8 cellular contexts compared by ENCODE assay signal in the genomic region with DNA sequence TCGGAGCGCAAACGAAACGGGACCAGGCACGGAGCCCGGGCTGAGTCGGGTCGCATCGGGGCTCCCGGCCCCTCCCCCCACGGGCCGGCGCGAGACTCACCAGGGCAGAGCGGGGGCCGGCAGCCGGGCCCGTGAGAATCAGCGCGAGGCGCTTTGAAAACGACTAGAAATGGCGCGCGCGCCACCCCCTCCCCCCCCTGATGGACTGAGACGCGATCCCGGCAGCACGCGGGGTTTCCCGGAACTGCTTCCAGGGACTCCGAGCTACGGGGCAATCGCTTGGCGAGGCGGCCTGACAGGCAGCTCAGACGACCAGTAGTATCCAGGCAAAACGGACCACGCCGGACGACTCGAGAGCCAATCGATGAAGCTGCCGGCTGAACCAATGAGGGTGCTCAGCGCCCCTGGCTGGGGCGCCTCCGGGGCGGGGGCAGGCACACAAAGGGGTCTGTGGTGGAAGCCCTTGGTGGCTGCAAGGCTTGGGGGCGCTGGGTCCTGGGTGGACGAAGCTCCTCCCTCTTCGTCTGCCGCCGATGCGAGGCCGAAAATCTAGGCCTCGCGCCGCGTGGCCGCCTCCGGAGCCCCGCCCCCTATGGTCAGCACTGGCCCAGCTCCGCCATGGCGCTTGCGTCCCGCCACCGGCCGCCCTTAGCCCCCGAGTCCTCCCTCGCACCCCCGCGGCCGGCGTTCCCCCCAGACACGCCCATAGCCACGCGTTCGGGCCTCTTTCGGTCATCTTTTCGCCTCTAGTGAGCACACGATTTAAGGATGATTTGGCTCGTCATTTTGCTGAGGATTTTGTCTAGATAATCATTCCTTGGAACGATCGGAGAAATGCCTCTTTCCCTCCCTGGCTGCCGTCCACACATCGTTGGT. TPM values are rescaled to one million over a fixed set of nuclear protein-coding genes. Genes with fewer than 3 reads are reported as not detected.
A peak's percentile ranks its signal among the peaks of the same experiment; 100 is the strongest.
DNase-seq lines count a peak whose midpoint lies in the region; FAIRE-seq and TF ChIP-seq lines count a peak whose summit lies in the region.

HNRNPR (minus strand) TSS at position 174 of the 876 bp plus-strand sequence. CDS start 3,276 bp downstream, outside the sequence.

- peaks cover 32% of the 10 kb centered on the region for H3K4me1 Mint-ChIP-seq in activated naive CD4-positive, alpha-beta T cell treated with anti-CD3 and anti-CD28 coated beads for 36 hours (ENCODE audit: low read depth)

- peak within 1 kb of the TSS; percentile 76 for H3K4me2 ChIP-seq in neuronal stem cell (ENCODE audit: insufficient read depth, low read length, poor library complexity, severe bottlenecking)

- intact Hi-C loops in activated naive CD4-positive, alpha-beta T cell treated with anti-CD3 and anti-CD28 coated beads for 36 hours (cut with micrococcal nuclease): loop anchor here (1.0 to 5.0 kb wide), 6 partner anchors 24 to 615 kb away; partner anchors contain the start of genes E2F2, PNRC2 and RPL11

- peak; percentile 28 for FAIRE-seq in frontal cortex (lab: Jason Lieb, UNC)

- peak within 1 kb of the TSS; percentile 71 for H2AFZ ChIP-seq in neuronal stem cell (ENCODE audit: low read length)

- CTCF ChIA-PET in activated naive CD4-positive, alpha-beta T cell treated with anti-CD3 and anti-CD28 coated beads for 36 hours (lab: Charles Lee): interaction anchor here (0.6 to 1.1 kb wide), 3 partner anchors 21 to 81 kb away, joined by 3 to 6 read pairs (median 5); no protein-coding TSS in a partner anchor

- H2BK120ac ChIP-seq in neuronal stem cell (ENCODE audit: low read depth, low read length): peak within 1 kb of the TSS; percentile 89

- H3K18ac ChIP-seq in neuronal stem cell (ENCODE audit: low read length): peak within 1 kb of the TSS; percentile 99

- peaks cover 0 to 4% of the 10 kb centered on the region in 2 donors for H3K9me3 ChIP-seq in neuronal stem cell (replicated peaks in 1 of 2; ENCODE audit: control insufficient read depth in 2 of 2, insufficient read depth in 1 of 2, low read depth in 1 of 2, low read length in 2 of 2)

- H3K9me3 Mint-ChIP-seq in activated naive CD4-positive, alpha-beta T cell treated with anti-CD3 and anti-CD28 coated beads for 36 hours: no peaks in the 10 kb centered on the region

- peaks cover 2 to 11% of the 10 kb centered on the region in 2 donors for H3K4me1 ChIP-seq in neuronal stem cell (ENCODE audit: control insufficient read depth in 2 of 2, insufficient read depth in 1 of 2, low read depth in 1 of 2, low read length in 2 of 2)

- peak within 1 kb of the TSS; percentile 97 for H3K27ac ChIP-seq in neuronal stem cell (replicated peaks; ENCODE audit: low read length)

- H2AK5ac ChIP-seq in neuronal stem cell (ENCODE audit: low read depth, low read length): peak within 1 kb of the TSS; percentile 98

- H3K79me1 ChIP-seq in neuronal stem cell (ENCODE audit: low read depth, low read length): no peaks in the 10 kb centered on the region

- WGBS in neuronal stem cell (ENCODE audit: extremely low coverage in 2 of 2, insufficient read length in 2 of 2, insufficient replicate concordance in 1 of 2), 2 donors: no CpG with 5 or more reads among the region's 87 CpGs

- H3K14ac ChIP-seq in neuronal stem cell (ENCODE audit: low read length): peak within 1 kb of the TSS; percentile 31

- H3K27ac Mint-ChIP-seq in activated naive CD4-positive, alpha-beta T cell treated with anti-CD3 and anti-CD28 coated beads for 36 hours: peak within 1 kb of the TSS; percentile 93

- H3K9ac ChIP-seq in neuronal stem cell (ENCODE audit: low read depth, low read length, poor library complexity): peak within 1 kb of the TSS; percentile 87

- no peaks in the 10 kb centered on the region for H3K27me3 ChIP-seq in neuronal stem cell (ENCODE audit: control insufficient read depth in 3 of 3, insufficient read depth in 3 of 3, low read depth in 1 of 3, low read length in 3 of 3)

- peak within 1 kb of the TSS; percentile 81 for H3K4ac ChIP-seq in neuronal stem cell (ENCODE audit: low read length)

- no peak within 1 kb of the TSS for H2BK12ac ChIP-seq in neuronal stem cell (ENCODE audit: low read length)

- H3K4me3 ChIP-seq in HFF-Myc (replicated peaks; ENCODE audit: low read depth, low read length) (peak within 1 kb of the TSS; percentile 83), neuronal stem cell (ENCODE audit: low read length in 2 of 2) (peak within 1 kb of the TSS; percentile 93 to 100)

- no peak within 1 kb of the TSS for H4K8ac ChIP-seq in neuronal stem cell (ENCODE audit: low read depth, low read length)

- TF ChIP-seq CTCF in HFF-Myc (IDR thresholded peaks at IDR 0.05; ENCODE audit: low read depth, low read length, missing control alignments) (no peak), subcutaneous adipose tissue (IDR thresholded peaks at IDR 0.05; ENCODE audit: low read depth) (no peak)

- H2BK5ac ChIP-seq in neuronal stem cell (ENCODE audit: low read length): peak within 1 kb of the TSS; percentile 97

- H3K36me3 Mint-ChIP-seq in activated naive CD4-positive, alpha-beta T cell treated with anti-CD3 and anti-CD28 coated beads for 36 hours (ENCODE audit: low read depth): peaks cover 19% of the 10 kb centered on the region

- peak; percentile 99 for DNase-seq in GM04503 (ENCODE audit: low read depth)
- peak; percentile 100 for DNase-seq in HFF-Myc (ENCODE audit: extremely low read depth, low read depth)
- DNase-seq in NAMALWA (ENCODE audit: low spot score): peak; percentile 99
- DNase-seq in SK-N-DZ (ENCODE audit: low spot score): peak; percentile 99
- peak; percentile 100 for DNase-seq in activated naive CD4-positive, alpha-beta T cell treated with anti-CD3 and anti-CD28 coated beads for 36 hours
- DNase-seq in frontal cortex (ENCODE audit: low spot score in 2 of 2): peak; percentile 97 to 98
- DNase-seq in neuronal stem cell (ENCODE audit: low spot score): peak; percentile 100

- H3K4me3 Mint-ChIP-seq in activated naive CD4-positive, alpha-beta T cell treated with anti-CD3 and anti-CD28 coated beads for 36 hours: peak within 1 kb of the TSS; percentile 83

- peak within 1 kb of the TSS; percentile 94 for H3K23ac ChIP-seq in neuronal stem cell (ENCODE audit: low read depth, low read length, poor library complexity)

- H3K27me3 Mint-ChIP-seq in activated naive CD4-positive, alpha-beta T cell treated with anti-CD3 and anti-CD28 coated beads for 36 hours (ENCODE audit: low read depth): no peaks in the 10 kb centered on the region

- H3K36me3 ChIP-seq in neuronal stem cell (replicated peaks in 1 of 2; ENCODE audit: control insufficient read depth in 2 of 2, insufficient read depth in 2 of 2, low read length in 2 of 2): peaks cover 2 to 27% of the 10 kb centered on the region in 2 donors

- no peak within 1 kb of the TSS for H2BK15ac ChIP-seq in neuronal stem cell (ENCODE audit: low read length)

- H4K91ac ChIP-seq in neuronal stem cell (ENCODE audit: low read depth, low read length, poor library complexity): no peak within 1 kb of the TSS

RNA-seq across cellular contexts. Expression of gene HNRNPR, which starts in this region (rescaled TPM):
- 223 and 259 TPM in 2 replicates for polyA plus RNA-seq in SK-N-DZ (2014; cell fraction: cytosol; rRNA removed)
- polyA plus RNA-seq in SK-N-DZ (2014; cell fraction: nucleus; rRNA removed): 102 and 115 TPM in 2 replicates
- total RNA-seq in activated naive CD4-positive, alpha-beta T cell treated with anti-CD3 and anti-CD28 coated beads for 36 hours: 100 to 1,000 TPM; 203 to 208 TPM
- total RNA-seq in frontal cortex (159 TPM), subcutaneous adipose tissue (10 to 100 TPM; 45.6 to 68.0 (median 64.5) TPM)
- 240 TPM for polyA plus RNA-seq in neuronal stem cell (2013, experiment 1 of 2)
- 241 TPM for polyA plus RNA-seq in neuronal stem cell (2013, experiment 2 of 2)

Comparison
In these comparisons a context has a peak if more than half of its experiments do, and no peak if none do; other contexts are left out.
1. Peak in every context shown above with its lines: DNase-seq, H3K4me3 ChIP-seq and H3K27ac ChIP-seq.